In genomic region chr17:46726106-46726670, GRCh38 we compare ENCODE assay signal across 25 cellular contexts.
DNase-seq lines count a peak whose midpoint lies in the region; ATAC-seq and TF ChIP-seq lines count a peak whose summit lies in the region.
"Had no signal": no experiment of that assay in that cellular context is flagged by ENCODE, and none has a peak within 500 bp of the region (broad histone marks: within the 10 kb centered on the region; RNA-seq: fewer than 3 reads in every experiment).

No MANE protein-coding gene starts in this region.

- H3K36me3 ChIP-seq in OCI-LY1 (ENCODE audit: insufficient read depth, low read length): peaks cover 70% of the 10 kb centered on the region
- H3K36me3 ChIP-seq in fibroblast of lung (ENCODE audit: control insufficient read depth, insufficient read depth, low read length): no peaks in the 10 kb centered on the region
- H3K36me3 ChIP-seq in neural progenitor cell: no peaks in the 10 kb centered on the region
- H3K36me3 ChIP-seq in CD8-positive, alpha-beta memory T cell (ENCODE audit: insufficient read depth, low read length): peaks cover 13% of the 10 kb centered on the region

- H3K9ac ChIP-seq in OCI-LY1 (ENCODE audit: low read length) (no peak overlapping the region), fibroblast of lung (ENCODE audit: insufficient read depth, low read length) (no peak overlapping the region), neural progenitor cell (no peak overlapping the region)

- in situ Hi-C loops in Caki2 (cut with HindIII; ENCODE audit: low pct_unique_long_range_greater_than_20kb, low sequenced_read_pairs): no loop called here

- H4K20me1 ChIP-seq in OCI-LY1 (ENCODE audit: insufficient read depth, low read length) (no peaks in the 10 kb centered on the region), fibroblast of lung (ENCODE audit: control insufficient read depth, extremely low read depth, insufficient read depth, low read length) (no peaks in the 10 kb centered on the region), neural progenitor cell (ENCODE audit: low read depth) (no peaks in the 10 kb centered on the region)

- H3K27ac ChIP-seq in OCI-LY1 (ENCODE audit: low read depth, low read length, poor library complexity, severe bottlenecking) (peak overlapping the region; percentile 2), fibroblast of lung (ENCODE audit: insufficient read depth, low read length) (no peak overlapping the region), neural progenitor cell (no peak overlapping the region)
- no peak overlapping the region for H3K27ac ChIP-seq in CD8-positive, alpha-beta memory T cell (ENCODE audit: low read depth, low read length)
- H3K27ac ChIP-seq: gastrocnemius medialis, PC-9 had no signal

- no peak overlapping the region for H3K4me3 Mint-ChIP-seq in neural progenitor cell
- H3K4me3 Mint-ChIP-seq in CD8-positive, alpha-beta memory T cell: no peak overlapping the region
- H3K4me3 Mint-ChIP-seq: activated B cell treated with CpG ODN at 0.5 μM for 24 hours; activated CD4-positive, alpha-beta memory T cell treated with anti-CD3 and anti-CD28 coated beads, Interleukin-2, amount 10 ng/mL, durations not matched to agents 7 days and 5 days; naive thymus-derived CD4-positive, alpha-beta T cell; stimulated activated effector memory CD8-positive, alpha-beta T cell treated with anti-CD3 and anti-CD28 coated beads, Interleukin-12 subunit alpha, Interleukin-12 subunit beta, amount 100 ng/mL, for 72 hours had no signal

- CTCF ChIA-PET in CD8-positive, alpha-beta memory T cell (lab: Charles Lee): no interaction called here

- H3K4me1 Mint-ChIP-seq in neural progenitor cell: peaks cover 81% of the 10 kb centered on the region
- H3K4me1 Mint-ChIP-seq in CD8-positive, alpha-beta memory T cell: no peaks in the 10 kb centered on the region
- H3K4me1 Mint-ChIP-seq: activated CD4-positive, alpha-beta memory T cell treated with anti-CD3 and anti-CD28 coated beads, Interleukin-2, amount 10 ng/mL, durations not matched to agents 7 days and 5 days; stimulated activated effector memory CD8-positive, alpha-beta T cell treated with anti-CD3 and anti-CD28 coated beads, Interleukin-12 subunit alpha, Interleukin-12 subunit beta, amount 100 ng/mL, for 72 hours had no signal

- no peak overlapping the region for H3K4me2 ChIP-seq in OCI-LY1 (ENCODE audit: low read length)
- H3K4me2 ChIP-seq in fibroblast of lung (ENCODE audit: extremely low read depth, insufficient read depth, low read length): no peak overlapping the region
- no peak overlapping the region for H3K4me2 ChIP-seq in neural progenitor cell
- H3K4me2 ChIP-seq: PC-9 had no signal

- POLR2A ChIA-PET in CD8-positive, alpha-beta memory T cell (lab: Charles Lee): no interaction called here

- H3K4me3 ChIP-seq in OCI-LY1 (ENCODE audit: low read depth, low read length, poor library complexity, severe bottlenecking) (no peak overlapping the region), fibroblast of lung (replicated peaks in 1 of 4; ENCODE audit: control extremely low read depth in 1 of 4, insufficient read depth in 1 of 4, low read depth in 3 of 4, low read length in 4 of 4) (no peak overlapping the region), neural progenitor cell (no peak overlapping the region)
- H3K4me3 ChIP-seq in CD8-positive, alpha-beta memory T cell (ENCODE audit: low read length): no peak overlapping the region
- H3K4me3 ChIP-seq: gastrocnemius medialis, PC-9 had no signal

- H3F3A ChIP-seq in OCI-LY1 (ENCODE audit: insufficient read depth, low read length) (no peaks in the 10 kb centered on the region), neural progenitor cell (ENCODE audit: low read depth) (peaks cover 3% of the 10 kb centered on the region)

- H3K79me2 ChIP-seq in OCI-LY1 (ENCODE audit: insufficient read depth, low read length) (no peaks in the 10 kb centered on the region), fibroblast of lung (ENCODE audit: control insufficient read depth, insufficient read depth, low read length) (no peaks in the 10 kb centered on the region), neural progenitor cell (ENCODE audit: low read depth) (no peaks in the 10 kb centered on the region)

- H3K27me3 ChIP-seq in OCI-LY1 (ENCODE audit: insufficient read depth, low read length) (no peaks in the 10 kb centered on the region), fibroblast of lung (ENCODE audit: control insufficient read depth, insufficient read depth, low read length) (no peaks in the 10 kb centered on the region), neural progenitor cell (no peaks in the 10 kb centered on the region)
- no peaks in the 10 kb centered on the region for H3K27me3 ChIP-seq in CD8-positive, alpha-beta memory T cell (ENCODE audit: insufficient read depth, low read length, poor library complexity, severe bottlenecking)
- H3K27me3 ChIP-seq: gastrocnemius medialis had no signal

- DNase-seq in Caki2 (ENCODE audit: low read depth): peak; percentile 25
- peak; percentile 14 to 63 for DNase-seq in fibroblast of lung (ENCODE audit: low read depth in 2 of 2)
- DNase-seq in neural progenitor cell (ENCODE audit: low spot score): no peak
- DNase-seq in CD8-positive, alpha-beta memory T cell: no peak
- no peak for DNase-seq in SK-N-DZ (ENCODE audit: low spot score)
- DNase-seq: activated B cell treated with CpG ODN at 0.5 μM for 24 hours; activated CD4-positive, alpha-beta memory T cell treated with anti-CD3 and anti-CD28 coated beads, Interleukin-2, amount 10 ng/mL, durations not matched to agents 7 days and 5 days; activated naive CD4-positive, alpha-beta T cell; activated T-cell treated with anti-CD3 and anti-CD28 coated beads, Interleukin-2, amount 50 U/mL, for 1 hour; AML-193; amniotic stem cell; COR-L47; gastrocnemius medialis; mesendoderm; naive thymus-derived CD4-positive, alpha-beta T cell; NCI-H1436 treated with DMSO at 0.1 percent for 48 hours; NCI-H2171; NCI-H69; posterior cingulate gyrus had no signal

- H3K9me3 ChIP-seq in OCI-LY1 (ENCODE audit: low read length) (no peaks in the 10 kb centered on the region), fibroblast of lung (ENCODE audit: control insufficient read depth, insufficient read depth, low read depth, low read length) (no peaks in the 10 kb centered on the region), neural progenitor cell (ENCODE audit: low read depth) (no peaks in the 10 kb centered on the region)
- no peaks in the 10 kb centered on the region for H3K9me3 ChIP-seq in CD8-positive, alpha-beta memory T cell (ENCODE audit: low read length)
- H3K9me3 ChIP-seq: gastrocnemius medialis had no signal

- TF ChIP-seq CTCF in OCI-LY1 (IDR thresholded peaks at IDR 0.05; ENCODE audit: low read length): no peak
- TF ChIP-seq CTCF in fibroblast of lung (conservative IDR thresholded peaks at IDR 0.05 in 1 of 2, IDR thresholded peaks at IDR 0.05 in 1 of 2; ENCODE audit: low read depth in 1 of 2, low read length in 2 of 2): no peak
- TF ChIP-seq CTCF in neural progenitor cell (IDR thresholded peaks at IDR 0.05): no peak

- H3K9me3 Mint-ChIP-seq in neural progenitor cell: no peaks in the 10 kb centered on the region
- no peaks in the 10 kb centered on the region for H3K9me3 Mint-ChIP-seq in CD8-positive, alpha-beta memory T cell
- H3K9me3 Mint-ChIP-seq: activated B cell treated with CpG ODN at 0.5 μM for 24 hours; activated CD4-positive, alpha-beta memory T cell treated with anti-CD3 and anti-CD28 coated beads, Interleukin-2, amount 10 ng/mL, durations not matched to agents 7 days and 5 days; naive thymus-derived CD4-positive, alpha-beta T cell; stimulated activated effector memory CD8-positive, alpha-beta T cell treated with anti-CD3 and anti-CD28 coated beads, Interleukin-12 subunit alpha, Interleukin-12 subunit beta, amount 100 ng/mL, for 72 hours had no signal

- no peaks in the 10 kb centered on the region for H3K9me2 ChIP-seq in OCI-LY1 (ENCODE audit: low read depth, low read length)

- H3K4me1 ChIP-seq in OCI-LY1 (ENCODE audit: insufficient read depth, low read length, severe bottlenecking) (peaks cover 7% of the 10 kb centered on the region), fibroblast of lung (ENCODE audit: control insufficient read depth, extremely low read depth, insufficient read depth, low read length) (peaks cover 11% of the 10 kb centered on the region), neural progenitor cell (peaks cover 11% of the 10 kb centered on the region)
- no peaks in the 10 kb centered on the region for H3K4me1 ChIP-seq in CD8-positive, alpha-beta memory T cell (ENCODE audit: insufficient read depth, low read length)
- H3K4me1 ChIP-seq: gastrocnemius medialis had no signal

- H2AFZ ChIP-seq in OCI-LY1 (ENCODE audit: low read length) (no peak overlapping the region), fibroblast of lung (ENCODE audit: low read length) (no peak overlapping the region), neural progenitor cell (replicated peaks) (no peak overlapping the region)
- H2AFZ ChIP-seq: PC-9 had no signal

- H3K27me3 Mint-ChIP-seq in neural progenitor cell (ENCODE audit: insufficient read depth, low read depth): peaks cover 1% of the 10 kb centered on the region
- peaks cover 0 to 2% of the 10 kb centered on the region in 2 donors for H3K27me3 Mint-ChIP-seq in CD8-positive, alpha-beta memory T cell
- H3K27me3 Mint-ChIP-seq: activated B cell treated with CpG ODN at 0.5 μM for 24 hours; activated CD4-positive, alpha-beta memory T cell treated with anti-CD3 and anti-CD28 coated beads, Interleukin-2, amount 10 ng/mL, durations not matched to agents 7 days and 5 days; naive thymus-derived CD4-positive, alpha-beta T cell had no signal

- H3K27ac Mint-ChIP-seq in neural progenitor cell: peak overlapping the region; percentile 99
- H3K27ac Mint-ChIP-seq in CD8-positive, alpha-beta memory T cell: peak overlapping the region in 1 of 8 donors; percentile 13
- H3K27ac Mint-ChIP-seq: activated B cell treated with CpG ODN at 0.5 μM for 24 hours; activated CD4-positive, alpha-beta memory T cell treated with anti-CD3 and anti-CD28 coated beads, Interleukin-2, amount 10 ng/mL, durations not matched to agents 7 days and 5 days; naive thymus-derived CD4-positive, alpha-beta T cell; stimulated activated effector memory CD8-positive, alpha-beta T cell treated with anti-CD3 and anti-CD28 coated beads, Interleukin-12 subunit alpha, Interleukin-12 subunit beta, amount 100 ng/mL, for 72 hours had no signal

- ATAC-seq in GM19324 (IDR thresholded peaks at IDR 0.05; ENCODE audit: low FRiP score, unreplicated experiment) (no peak), HG03045 (IDR thresholded peaks at IDR 0.05; ENCODE audit: unreplicated experiment) (no peak)
- ATAC-seq: gastrocnemius medialis; HCT116; naive thymus-derived CD4-positive, alpha-beta T cell; stimulated activated effector memory CD8-positive, alpha-beta T cell treated with anti-CD3 and anti-CD28 coated beads, Interleukin-12 subunit alpha, Interleukin-12 subunit beta, amount 100 ng/mL, for 72 hours had no signal

- H3K36me3 Mint-ChIP-seq in neural progenitor cell: peaks cover 15% of the 10 kb centered on the region
- H3K36me3 Mint-ChIP-seq in CD8-positive, alpha-beta memory T cell: peaks cover 0 to 72% (median 33%) of the 10 kb centered on the region in 3 donors

Comparison
In these comparisons a context has a peak if more than half of its experiments do, and no peak if none do; other contexts are left out.
1. DNase-seq: peak in Caki2 (single experiment) and fibroblast of lung (2 of 2); none in neural progenitor cell (single experiment), CD8-positive, alpha-beta memory T cell (0 of 5) and SK-N-DZ (single experiment).